27 cellular contexts compared by ENCODE assay signal in the genomic region with DNA sequence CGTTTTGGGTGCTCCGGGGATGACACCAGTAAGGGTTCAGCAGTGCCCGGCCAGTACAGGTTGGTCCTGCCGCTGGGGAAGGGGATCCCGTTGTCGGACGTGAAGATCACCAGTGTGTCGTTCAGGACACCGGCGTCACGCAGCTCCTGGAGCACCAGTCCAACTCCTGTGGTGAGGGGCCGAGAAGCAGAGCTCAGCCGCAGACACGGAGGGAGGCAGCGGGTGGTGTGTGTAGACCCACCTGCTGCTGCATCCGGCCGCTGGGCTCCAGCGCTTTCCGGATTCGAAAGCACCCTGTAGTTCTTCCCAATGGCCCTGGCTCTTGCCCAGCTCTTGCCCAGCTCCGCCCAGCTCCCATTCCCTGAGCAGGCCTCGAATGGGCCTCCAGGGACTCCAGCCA. TPM values are rescaled to one million over a fixed set of nuclear protein-coding genes. Genes with fewer than 3 reads are reported as not detected.
"Had no signal": no experiment of that assay in that cellular context is flagged by ENCODE, and none has a peak within 500 bp of the region (broad histone marks: within the 10 kb centered on the region; RNA-seq: fewer than 3 reads in every experiment).

No MANE protein-coding gene starts in this region.

- H2AFZ ChIP-seq: neural progenitor cell had no signal

- H3K27ac Mint-ChIP-seq: activated B cell treated with CpG ODN at 0.5 μM for 24 hours; activated CD4-positive, alpha-beta T cell treated with anti-CD3 and anti-CD28 coated beads for 36 hours; activated naive CD8-positive, alpha-beta T cell; activated T-cell treated with anti-CD3 and anti-CD28 coated beads, Interleukin-2, amount 50 U/mL, for 24 hours; activated T-helper 2 cell treated with anti-CD3 and anti-CD28 coated beads, Interferon-gamma antibody, Interleukin-2, Interleukin-4, amounts not matched to agents 10 μg/mL and 5 μg/mL and 100 μg/mL, durations not matched to agents 14 hours and 24 hours and 36 hours; effector memory CD8-positive, alpha-beta T cell; mesothelial cell of epicardium; neural progenitor cell; type B pancreatic cell had no signal

- H3K4me1 ChIP-seq: adrenal gland, ascending aorta, esophagus muscularis mucosa, left ventricle myocardium inferior, neural progenitor cell, testis had no signal

- H3K27me3 Mint-ChIP-seq: activated B cell treated with CpG ODN at 0.5 μM for 24 hours; activated CD4-positive, alpha-beta T cell treated with anti-CD3 and anti-CD28 coated beads for 36 hours; activated naive CD8-positive, alpha-beta T cell; activated T-cell treated with anti-CD3 and anti-CD28 coated beads, Interleukin-2, amount 50 U/mL, for 24 hours; effector memory CD8-positive, alpha-beta T cell; naive thymus-derived CD8-positive, alpha-beta T cell; type B pancreatic cell had no signal

- H3K9ac ChIP-seq: neural progenitor cell had no signal

- H3K4me3 ChIP-seq: adrenal gland, ascending aorta, dorsolateral prefrontal cortex, esophagus muscularis mucosa, left ventricle myocardium inferior, neural progenitor cell, testis had no signal

- H3K4me1 Mint-ChIP-seq: mesothelial cell of epicardium had no signal

- H3K27me3 ChIP-seq: adrenal gland, ascending aorta, brain microvascular endothelial cell, dorsolateral prefrontal cortex, esophagus muscularis mucosa, neural progenitor cell, testis had no signal

- H3K4me2 ChIP-seq: neural progenitor cell had no signal

- ATAC-seq: activated CD4-positive, alpha-beta T cell treated with anti-CD3 and anti-CD28 coated beads for 36 hours; effector memory CD8-positive, alpha-beta T cell; naive thymus-derived CD8-positive, alpha-beta T cell had no signal

- H3K27ac ChIP-seq: adrenal gland, ascending aorta, brain microvascular endothelial cell, dorsolateral prefrontal cortex, esophagus muscularis mucosa, left ventricle myocardium inferior, neural progenitor cell, testis had no signal

- H3K4me3 Mint-ChIP-seq: activated B cell treated with CpG ODN at 0.5 μM for 24 hours; activated CD4-positive, alpha-beta T cell treated with anti-CD3 and anti-CD28 coated beads for 36 hours; activated naive CD8-positive, alpha-beta T cell; activated T-cell treated with anti-CD3 and anti-CD28 coated beads, Interleukin-2, amount 50 U/mL, for 24 hours; effector memory CD8-positive, alpha-beta T cell; mesothelial cell of epicardium; naive thymus-derived CD8-positive, alpha-beta T cell; neural progenitor cell; type B pancreatic cell had no signal

- DNase-seq: activated B cell treated with CpG ODN at 0.5 μM for 24 hours; activated CD4-positive, alpha-beta T cell treated with anti-CD3 and anti-CD28 coated beads for 36 hours; activated CD4-positive, alpha-beta T cell treated with anti-CD3 and anti-CD28 coated beads, Interleukin-2, amount 50 U/mL, for 4 hours; activated CD8-positive, alpha-beta memory T cell treated with anti-CD3 and anti-CD28 coated beads for 24 hours; activated CD8-positive, alpha-beta memory T cell treated with anti-CD3 and anti-CD28 coated beads, Interleukin-2, amount 50 U/mL, for 4 hours; activated naive CD4-positive, alpha-beta T cell; activated T-cell treated with anti-CD3 and anti-CD28 coated beads, Interleukin-2, amount 50 U/mL, for 24 hours; adrenal gland; brain microvascular endothelial cell; central memory CD4-positive, alpha-beta T cell; dorsolateral prefrontal cortex; effector memory CD8-positive, alpha-beta T cell; hippocampal formation; left ventricle myocardium inferior; mammary epithelial cell; stimulated activated CD4-positive, alpha-beta T cell treated with anti-CD3 and anti-CD28 coated beads, Interleukin-2, amount 100 ng/mL, for 48 hours; stimulated activated CD8-positive, alpha-beta memory T cell treated with anti-CD3 and anti-CD28 coated beads, Interleukin-4, amount 100 ng/mL, for 48 hours; stimulated activated naive CD4-positive, alpha-beta T cell; testis had no signal

- H3K36me3 ChIP-seq: neural progenitor cell had no signal

- H3K9me3 ChIP-seq: adrenal gland, ascending aorta, esophagus muscularis mucosa, left ventricle myocardium inferior, testis had no signal

- H3K9me3 Mint-ChIP-seq: activated B cell treated with CpG ODN at 0.5 μM for 24 hours; activated T-cell treated with anti-CD3 and anti-CD28 coated beads, Interleukin-2, amount 50 U/mL, for 24 hours; activated T-helper 2 cell treated with anti-CD3 and anti-CD28 coated beads, Interferon-gamma antibody, Interleukin-2, Interleukin-4, amounts not matched to agents 10 μg/mL and 5 μg/mL and 100 μg/mL, durations not matched to agents 14 hours and 24 hours and 36 hours; effector memory CD8-positive, alpha-beta T cell; mesothelial cell of epicardium; naive thymus-derived CD8-positive, alpha-beta T cell; neural progenitor cell; type B pancreatic cell had no signal

RNA-seq across cellular contexts. Expression of gene CARD14, which starts 42.3 kb away (rescaled TPM):
- total RNA-seq: activated B cell treated with CpG ODN at 0.5 μM for 24 hours; activated CD4-positive, alpha-beta T cell treated with anti-CD3 and anti-CD28 coated beads for 36 hours; activated T-helper 2 cell treated with anti-CD3 and anti-CD28 coated beads, Interferon-gamma antibody, Interleukin-2, Interleukin-4, amounts not matched to agents 10 μg/mL and 5 μg/mL and 100 μg/mL, durations not matched to agents 14 hours and 24 hours and 36 hours; naive thymus-derived CD8-positive, alpha-beta T cell had no signal
- polyA plus RNA-seq: naive thymus-derived CD8-positive, alpha-beta T cell had no signal
